16 cellular contexts compared by ENCODE assay signal in the genomic region with DNA sequence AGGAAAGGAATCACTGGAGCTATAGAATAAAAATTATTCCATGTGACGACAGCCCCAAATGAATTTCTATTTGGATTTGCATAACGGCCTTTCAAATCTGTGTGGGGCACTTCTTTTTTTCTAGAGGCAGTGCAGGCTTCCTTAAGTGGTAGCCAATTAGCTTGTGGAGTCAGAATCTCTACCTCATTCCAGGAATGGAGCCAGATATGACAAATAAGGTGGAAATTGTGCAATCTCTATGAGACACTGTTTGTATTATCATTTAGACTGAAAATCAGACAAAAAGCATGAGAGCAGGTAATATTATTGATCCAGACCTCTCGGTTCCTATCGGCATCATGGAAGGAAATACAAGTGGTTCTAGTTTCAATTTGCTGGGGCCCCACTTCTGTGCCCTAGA.
DNase-seq lines count a peak whose midpoint lies in the region; ATAC-seq, FAIRE-seq and TF ChIP-seq lines count a peak whose summit lies in the region.
"Had no signal": no experiment of that assay in that cellular context is flagged by ENCODE, and none has a peak within 500 bp of the region (broad histone marks: within the 10 kb centered on the region; RNA-seq: fewer than 3 reads in every experiment).

No MANE protein-coding gene starts in this region.

- peaks cover 0 to 3% (median 0%) of the 10 kb centered on the region in 7 donors for H3K9me3 Mint-ChIP-seq in CD14-positive monocyte
- H3K9me3 Mint-ChIP-seq: activated T-cell treated with anti-CD3 and anti-CD28 coated beads, Interleukin-2, amount 50 U/mL, for 72 hours; CD8-positive, alpha-beta memory T cell; effector memory CD8-positive, alpha-beta T cell; mesothelial cell of epicardium; T-cell had no signal

- ATAC-seq in left lung = peak; percentile 64
- ATAC-seq: activated T-cell treated with anti-CD3 and anti-CD28 coated beads, Interleukin-2, amount 50 U/mL, for 72 hours; effector memory CD8-positive, alpha-beta T cell; T-cell had no signal

- H3K27ac ChIP-seq in left lung = no peak overlapping the region
- H3K27ac ChIP-seq: cardiac muscle cell had no signal

- H3K4me3 Mint-ChIP-seq in CD14-positive monocyte = no peak overlapping the region
- H3K4me3 Mint-ChIP-seq: activated T-cell treated with anti-CD3 and anti-CD28 coated beads, Interleukin-2, amount 50 U/mL, for 72 hours; CD8-positive, alpha-beta memory T cell; effector memory CD8-positive, alpha-beta T cell; mesothelial cell of epicardium; T-cell had no signal

- no peaks in the 10 kb centered on the region for H3K4me1 ChIP-seq in left lung

- peaks cover 6% of the 10 kb centered on the region for H3K4me1 Mint-ChIP-seq in CD14-positive monocyte
- H3K4me1 Mint-ChIP-seq: mesothelial cell of epicardium had no signal

- H3K36me3 ChIP-seq in bronchial epithelial cell (ENCODE audit: control insufficient read depth, insufficient read depth, low read length) (no peaks in the 10 kb centered on the region), left lung (peaks cover 0 to 5% of the 10 kb centered on the region in 2 donors)
- H3K36me3 ChIP-seq: cardiac muscle cell had no signal

- H3K27ac Mint-ChIP-seq in CD14-positive monocyte = no peak overlapping the region
- H3K27ac Mint-ChIP-seq: activated T-cell treated with anti-CD3 and anti-CD28 coated beads, Interleukin-2, amount 50 U/mL, for 72 hours; CD8-positive, alpha-beta memory T cell; effector memory CD8-positive, alpha-beta T cell; mesothelial cell of epicardium; T-cell had no signal

- DNase-seq in EL = peak; percentile 49
- peak; percentile 18 for DNase-seq in LNCaP clone FGC (ENCODE audit: low read depth)
- DNase-seq in bronchial epithelial cell (ENCODE audit: low read depth) = peak; percentile 96
- DNase-seq in left lung = no peak
- no peak for DNase-seq in COLO668 (lab: John Stamatoyannopoulos, UW; ENCODE audit: unreplicated experiment)
- no peak for DNase-seq in NCI-H1417 treated with DMSO at 0.1 percent for 48 hours (lab: John Stamatoyannopoulos, UW)
- no peak for DNase-seq in CD14-positive monocyte (ENCODE audit: low spot score)
- DNase-seq in HUDEP-2 (lab: John Stamatoyannopoulos, UW; ENCODE audit: unreplicated experiment in 76 of 76) = no peak
- DNase-seq: activated CD4-positive, alpha-beta T cell treated with anti-CD3 and anti-CD28 coated beads for 4 hours; activated T-cell treated with anti-CD3 and anti-CD28 coated beads, Interleukin-2, amount 50 U/mL, for 72 hours; CD8-positive, alpha-beta memory T cell; effector memory CD8-positive, alpha-beta T cell; stimulated activated CD4-positive, alpha-beta T cell treated with anti-CD3 and anti-CD28 coated beads, Interleukin-12 subunit alpha, Interleukin-12 subunit beta, amount 100 ng/mL, for 4 hours; T-cell had no signal

- peaks cover 0 to 1% (median 0%) of the 10 kb centered on the region in 3 donors for H3K27me3 Mint-ChIP-seq in CD14-positive monocyte (ENCODE audit: low read depth in 3 of 3)

- H3K9me3 ChIP-seq in left lung = no peaks in the 10 kb centered on the region

- H3K4me3 ChIP-seq in LNCaP clone FGC (ENCODE audit: low read depth, low read length) (no peak overlapping the region), bronchial epithelial cell (ENCODE audit: low read depth, low read length) (no peak overlapping the region), left lung (no peak overlapping the region)
- H3K4me3 ChIP-seq: cardiac muscle cell had no signal

- H3K27me3 ChIP-seq in bronchial epithelial cell (ENCODE audit: control insufficient read depth, insufficient read depth, low read length) (no peaks in the 10 kb centered on the region), left lung (no peaks in the 10 kb centered on the region)
- H3K27me3 ChIP-seq: cardiac muscle cell had no signal

- no peaks in the 10 kb centered on the region for H3K36me3 Mint-ChIP-seq in CD14-positive monocyte
- H3K36me3 Mint-ChIP-seq: CD8-positive, alpha-beta memory T cell; T-cell had no signal

- no peak for TF ChIP-seq CTCF in LNCaP clone FGC (IDR thresholded peaks at IDR 0.05; ENCODE audit: control insufficient read depth, extremely low read depth, insufficient read depth)
- TF ChIP-seq CTCF in bronchial epithelial cell (IDR thresholded peaks at IDR 0.05; ENCODE audit: insufficient read depth, low read length, severe bottlenecking) = no peak
- no peak for TF ChIP-seq CTCF in left lung (IDR thresholded peaks at IDR 0.05)
- no peak for TF ChIP-seq CTCF in CD14-positive monocyte (IDR thresholded peaks at IDR 0.05)

- FAIRE-seq in bronchial epithelial cell (lab: Jason Lieb, UNC) = no peak

- intact Hi-C loops in left lung (cut with DNase I) (no loop called here), CD14-positive monocyte (cut with micrococcal nuclease) (no loop called here)

Comparison
In these comparisons a context has a peak if more than half of its experiments do, and no peak if none do; other contexts are left out.
1. DNase-seq: peak in EL (single experiment), LNCaP clone FGC (single experiment) and bronchial epithelial cell (single experiment); none in left lung (0 of 2), COLO668 (single experiment), NCI-H1417 treated with DMSO at 0.1 percent for 48 hours (single experiment), CD14-positive monocyte (single experiment) and HUDEP-2 (0 of 76).